2 cellular contexts compared by ENCODE assay signal in the genomic region with DNA sequence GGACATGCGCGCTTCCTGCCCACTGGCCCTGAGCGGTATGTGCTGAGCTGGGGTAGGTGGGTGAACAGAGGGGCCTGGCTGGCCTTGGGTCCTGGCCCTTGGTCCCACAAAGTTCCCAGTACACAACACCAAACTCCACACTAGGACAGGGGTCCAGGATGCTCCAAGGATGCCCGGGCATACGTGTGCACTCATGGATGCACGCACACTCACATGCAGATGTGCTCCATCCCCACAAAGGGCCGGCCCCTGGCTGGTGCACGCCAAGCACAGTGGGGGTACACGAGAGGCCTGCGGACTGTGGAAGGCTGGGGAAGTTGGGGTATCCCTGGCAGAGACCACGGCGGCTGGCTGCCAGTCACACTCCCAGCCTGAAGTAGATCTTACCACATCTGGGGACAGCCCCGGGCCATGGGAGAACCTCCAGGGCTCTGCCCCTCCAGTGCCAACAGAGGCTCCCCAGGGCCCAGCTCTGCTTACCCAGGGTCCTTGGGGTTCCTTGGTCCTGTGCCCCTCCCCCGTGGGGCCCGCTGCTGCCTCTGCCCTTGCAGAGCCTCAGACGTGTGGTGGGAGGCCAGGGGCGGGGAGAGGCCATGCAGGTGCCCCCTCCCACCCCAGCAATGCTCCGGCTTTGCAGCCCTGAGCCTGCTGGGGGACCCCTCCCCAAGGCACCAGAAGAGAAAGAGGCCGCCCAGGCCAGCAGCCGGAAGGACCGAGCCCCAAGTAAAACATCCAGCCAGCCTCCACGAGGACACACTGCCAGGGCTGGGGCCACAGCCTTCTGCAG.
TF ChIP-seq lines count a peak whose summit lies in the region.

No MANE protein-coding gene starts in this region.

TF ChIP-seq in A549, 52 proteins besides CTCF, POLR2A, EP300 and RAD21:
- no peak for TF ChIP-seq TP53 (CRISPR knock-in tag; IDR thresholded peaks at IDR 0.05)
- TF ChIP-seq SREBF2 (IDR thresholded peaks at IDR 0.05): no peak
- no peak for TF ChIP-seq ESRRA (IDR thresholded peaks at IDR 0.05; ENCODE audit: borderline replicate concordance, low read length)
- TF ChIP-seq HOXB5 (CRISPR knock-in tag; IDR thresholded peaks at IDR 0.05): no peak
- no peak for TF ChIP-seq SMC3 (IDR thresholded peaks at IDR 0.05)
- TF ChIP-seq, protein P1, sequence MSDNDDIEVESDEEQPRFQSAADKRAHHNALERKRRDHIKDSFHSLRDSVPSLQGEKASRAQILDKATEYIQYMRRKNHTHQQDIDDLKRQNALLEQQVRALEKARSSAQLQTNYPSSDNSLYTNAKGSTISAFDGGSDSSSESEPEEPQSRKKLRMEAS (IDR thresholded peaks at IDR 0.05): no peak

TF ChIP-seq in IMR-90, 13 proteins besides CTCF, POLR2A, EP300 and RAD21:
- TF ChIP-seq CEBPB (IDR thresholded peaks at IDR 0.05; ENCODE audit: low read depth, low read length): no peak
- TF ChIP-seq BHLHE40 (IDR thresholded peaks at IDR 0.05; ENCODE audit: low read depth, low read length): no peak
- TF ChIP-seq, protein P2, sequence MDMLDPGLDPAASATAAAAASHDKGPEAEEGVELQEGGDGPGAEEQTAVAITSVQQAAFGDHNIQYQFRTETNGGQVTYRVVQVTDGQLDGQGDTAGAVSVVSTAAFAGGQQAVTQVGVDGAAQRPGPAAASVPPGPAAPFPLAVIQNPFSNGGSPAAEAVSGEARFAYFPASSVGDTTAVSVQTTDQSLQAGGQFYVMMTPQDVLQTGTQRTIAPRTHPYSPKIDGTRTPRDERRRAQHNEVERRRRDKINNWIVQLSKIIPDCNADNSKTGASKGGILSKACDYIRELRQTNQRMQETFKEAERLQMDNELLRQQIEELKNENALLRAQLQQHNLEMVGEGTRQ (IDR thresholded peaks at IDR 0.05; ENCODE audit: low read depth, low read length): no peak
- TF ChIP-seq SMC3 (IDR thresholded peaks at IDR 0.05; ENCODE audit: low read depth, low read length): no peak
- TF ChIP-seq NFE2L2 (IDR thresholded peaks at IDR 0.05; ENCODE audit: low read depth, low read length): no peak
- TF ChIP-seq CHD1 (IDR thresholded peaks at IDR 0.05; ENCODE audit: low read depth, low read length): no peak
- no peak for TF ChIP-seq RCOR1 (IDR thresholded peaks at IDR 0.05; ENCODE audit: insufficient replicate concordance, low read length)
- no peak for TF ChIP-seq MAZ (IDR thresholded peaks at IDR 0.05; ENCODE audit: borderline replicate concordance, low read depth, low read length)
- no peak for TF ChIP-seq MAFK (IDR thresholded peaks at IDR 0.05; ENCODE audit: low read depth, low read length)
- TF ChIP-seq, protein P3, sequence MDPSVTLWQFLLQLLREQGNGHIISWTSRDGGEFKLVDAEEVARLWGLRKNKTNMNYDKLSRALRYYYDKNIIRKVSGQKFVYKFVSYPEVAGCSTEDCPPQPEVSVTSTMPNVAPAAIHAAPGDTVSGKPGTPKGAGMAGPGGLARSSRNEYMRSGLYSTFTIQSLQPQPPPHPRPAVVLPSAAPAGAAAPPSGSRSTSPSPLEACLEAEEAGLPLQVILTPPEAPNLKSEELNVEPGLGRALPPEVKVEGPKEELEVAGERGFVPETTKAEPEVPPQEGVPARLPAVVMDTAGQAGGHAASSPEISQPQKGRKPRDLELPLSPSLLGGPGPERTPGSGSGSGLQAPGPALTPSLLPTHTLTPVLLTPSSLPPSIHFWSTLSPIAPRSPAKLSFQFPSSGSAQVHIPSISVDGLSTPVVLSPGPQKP (IDR thresholded peaks at IDR 0.05; ENCODE audit: borderline replicate concordance, low read depth, low read length): no peak
- TF ChIP-seq RFX5 (IDR thresholded peaks at IDR 0.05; ENCODE audit: low read depth, low read length): no peak
- no peak for TF ChIP-seq FOS (IDR thresholded peaks at IDR 0.05; ENCODE audit: low read depth, low read length)
- no peak for TF ChIP-seq MXI1 (IDR thresholded peaks at IDR 0.05; ENCODE audit: borderline replicate concordance, low read depth, low read length)
